In the genomic region with DNA sequence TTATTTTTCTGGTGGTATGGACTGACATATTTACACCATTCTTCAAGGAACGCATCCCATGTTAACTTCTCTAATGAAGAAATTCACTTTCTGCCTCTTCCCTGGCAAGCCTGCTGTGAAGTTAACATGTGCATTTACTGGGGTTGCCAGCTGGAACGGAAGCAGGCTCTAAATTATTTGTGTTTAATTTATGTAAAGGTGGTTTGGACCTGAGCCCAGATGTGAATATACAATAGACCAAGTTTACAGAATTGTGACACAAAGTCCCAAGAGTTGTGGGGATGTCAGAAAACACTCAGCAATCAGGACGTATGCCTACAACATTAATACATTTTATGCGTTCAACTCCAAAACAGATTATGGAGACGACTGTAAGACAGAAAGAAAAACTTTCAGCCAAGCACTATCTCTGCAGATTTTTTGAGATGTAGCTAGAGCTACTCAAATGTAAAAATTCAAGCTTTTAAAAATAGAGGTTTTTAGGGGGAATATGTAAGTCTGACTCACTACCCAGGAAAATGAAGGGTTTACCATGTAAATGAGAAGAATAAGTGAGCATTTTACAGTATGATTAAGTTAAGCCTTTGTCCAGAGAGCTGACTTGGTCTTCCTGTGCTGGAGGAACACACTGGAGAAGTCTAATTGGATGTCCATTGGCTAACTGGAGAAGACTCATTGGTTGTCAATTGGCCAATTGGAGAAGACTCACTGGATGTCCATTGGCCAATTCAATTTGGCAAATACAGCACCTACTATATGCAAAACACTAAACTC, we compare ENCODE assay signal across 12 cellular contexts. TPM values are rescaled to one million over a fixed set of nuclear protein-coding genes. Genes with fewer than 3 reads are reported as not detected.
A peak's percentile ranks its signal among the peaks of the same experiment; 100 is the strongest.
DNase-seq lines count a peak whose midpoint lies in the region; ATAC-seq, FAIRE-seq and TF ChIP-seq lines count a peak whose summit lies in the region.
"Had no signal": no experiment of that assay in that cellular context is flagged by ENCODE, and none has a peak within 500 bp of the region (broad histone marks: within the 10 kb centered on the region; RNA-seq: fewer than 3 reads in every experiment).

No MANE protein-coding gene starts in this region.

- H3K9me3 ChIP-seq in astrocyte (ENCODE audit: insufficient read depth, low read depth, low read length) (no peaks in the 10 kb centered on the region), lung (ENCODE audit: control insufficient read depth in 2 of 2, insufficient read depth in 1 of 2, low read length in 1 of 2) (no peaks in the 10 kb centered on the region), endodermal cell (ENCODE audit: control insufficient read depth, low read length) (peaks cover 12% of the 10 kb centered on the region)

- no peak overlapping the region for H2AFZ ChIP-seq in astrocyte (ENCODE audit: low read depth, low read length)

- H3K9me3 Mint-ChIP-seq in astrocyte (ENCODE audit: unreplicated experiment) = peaks cover 4% of the 10 kb centered on the region
- H3K9me3 Mint-ChIP-seq in endodermal cell = peaks cover 6% of the 10 kb centered on the region
- H3K9me3 Mint-ChIP-seq: CD8-positive, alpha-beta T cell had no signal

- H3K36me3 Mint-ChIP-seq in astrocyte (ENCODE audit: low read depth, unreplicated experiment) (peaks cover 26% of the 10 kb centered on the region), endodermal cell (ENCODE audit: low read depth) (peaks cover 19% of the 10 kb centered on the region)
- H3K36me3 Mint-ChIP-seq: CD8-positive, alpha-beta T cell had no signal

- H3K27ac ChIP-seq in astrocyte (ENCODE audit: low read depth, low read length) (no peak overlapping the region), lung (ENCODE audit: low read depth in 1 of 2, low read length in 1 of 2) (peak overlapping the region; percentile 12 to 37), endodermal cell (ENCODE audit: low read depth, low read length) (no peak overlapping the region)

- no peak overlapping the region for H3K27ac Mint-ChIP-seq in astrocyte (ENCODE audit: unreplicated experiment)
- H3K27ac Mint-ChIP-seq in endodermal cell = no peak overlapping the region
- H3K27ac Mint-ChIP-seq: CD8-positive, alpha-beta T cell had no signal

- 17 to 41% methylated on average over 5 of the region's 5 CpGs for WGBS in lung, 2 donors
- 94 to 100% methylated on average over 3 to 5 of the region's 5 CpGs for WGBS in endodermal cell (ENCODE audit: insufficient coverage in 1 of 2, insufficient read length in 1 of 2), 2 experiments

- H3K36me3 ChIP-seq in astrocyte (ENCODE audit: insufficient read depth, low read length) = peaks cover 26% of the 10 kb centered on the region
- peaks cover 0 to 4% of the 10 kb centered on the region in 2 donors for H3K36me3 ChIP-seq in lung (ENCODE audit: control insufficient read depth in 2 of 2, insufficient read depth in 2 of 2, low read length in 2 of 2)
- H3K36me3 ChIP-seq in endodermal cell (ENCODE audit: control insufficient read depth, insufficient read depth, low read length) = peaks cover 32% of the 10 kb centered on the region

- intact Hi-C loops in left colon (cut with DNase I, micrococcal nuclease) (no loop called here), sciatic nerve (cut with DNase I) (no loop called here)

- H3K4me3 Mint-ChIP-seq in astrocyte (ENCODE audit: unreplicated experiment) = no peak overlapping the region
- H3K4me3 Mint-ChIP-seq in endodermal cell = no peak overlapping the region
- H3K4me3 Mint-ChIP-seq: CD8-positive, alpha-beta T cell had no signal

- no peaks in the 10 kb centered on the region for H3K27me3 ChIP-seq in astrocyte (ENCODE audit: insufficient read depth, low read length)
- no peaks in the 10 kb centered on the region for H3K27me3 ChIP-seq in lung (ENCODE audit: control insufficient read depth, insufficient read depth)
- H3K27me3 ChIP-seq in endodermal cell (ENCODE audit: control insufficient read depth, insufficient read depth, low read length, poor library complexity, severe bottlenecking) = no peaks in the 10 kb centered on the region

- DNase-seq in DMS153 (lab: John Stamatoyannopoulos, UW) (peak; percentile 22), LNCaP clone FGC (ENCODE audit: low read depth) (peak; percentile 90), astrocyte (ENCODE audit: low read depth) (peak; percentile 56), lung (ENCODE audit: low spot score) (no peak), left colon (no peak), sciatic nerve (ENCODE audit: low spot score) (no peak), endodermal cell (no peak), dedifferentiated amniotic fluid mesenchymal stem cell (ENCODE audit: extremely low spot score) (no peak)
- DNase-seq: activated naive CD4-positive, alpha-beta T cell treated with anti-CD3 and anti-CD28 coated beads, Interleukin-2, amount 50 U/mL, for 16 hours; CD8-positive, alpha-beta T cell; KG1; NCI-H510A treated with DMSO at 0.1 percent for 48 hours had no signal

- H3K9ac ChIP-seq in astrocyte (ENCODE audit: low read length) (peak overlapping the region; percentile 10), endodermal cell (ENCODE audit: extremely low read depth, low read length, poor library complexity, severe bottlenecking) (no peak overlapping the region)

- TF ChIP-seq CTCF in LNCaP clone FGC (IDR thresholded peaks at IDR 0.05; ENCODE audit: control insufficient read depth, extremely low read depth, insufficient read depth) (no peak), astrocyte (IDR thresholded peaks at IDR 0.05; ENCODE audit: insufficient read depth, low read depth, low read length) (no peak), lung (IDR thresholded peaks at IDR 0.05; ENCODE audit: control extremely low read depth, extremely low read depth) (no peak), endodermal cell (conservative IDR thresholded peaks at IDR 0.05) (no peak)

- ATAC-seq in lung (ENCODE audit: insufficient read depth, low FRiP score) (no peak), left colon (no peak), sciatic nerve (no peak)
- ATAC-seq: CD8-positive, alpha-beta T cell had no signal

- H3K4me1 ChIP-seq in astrocyte (ENCODE audit: insufficient read depth, low read length) (peaks cover 10% of the 10 kb centered on the region), lung (ENCODE audit: control insufficient read depth in 2 of 2, insufficient read depth in 2 of 2, low read length in 2 of 2) (peaks cover 8 to 54% of the 10 kb centered on the region in 2 donors), endodermal cell (ENCODE audit: control insufficient read depth, insufficient read depth, low read length) (peaks cover 10% of the 10 kb centered on the region)

- H3K4me2 ChIP-seq in astrocyte (ENCODE audit: low read length) = peak overlapping the region; percentile 7

- H3K4me3 ChIP-seq in LNCaP clone FGC (ENCODE audit: low read depth, low read length) (no peak overlapping the region), astrocyte (ENCODE audit: insufficient read depth, low read depth, low read length) (no peak overlapping the region), lung (no peak overlapping the region), endodermal cell (ENCODE audit: low read length) (no peak overlapping the region)

- H3K4me1 Mint-ChIP-seq in astrocyte (ENCODE audit: low read depth, unreplicated experiment) (peaks cover 14% of the 10 kb centered on the region), endodermal cell (peaks cover 40% of the 10 kb centered on the region)

- H4K20me1 ChIP-seq in astrocyte (ENCODE audit: insufficient read depth, low read length) = peaks cover 65% of the 10 kb centered on the region

- peaks cover 96% of the 10 kb centered on the region for H3K79me2 ChIP-seq in astrocyte (ENCODE audit: insufficient read depth, low read length)

- H3K27me3 Mint-ChIP-seq in astrocyte (ENCODE audit: low read depth, unreplicated experiment) (no peaks in the 10 kb centered on the region), endodermal cell (ENCODE audit: insufficient read depth) (peaks cover 3% of the 10 kb centered on the region)

- peak; percentile 47 for FAIRE-seq in astrocyte (lab: Jason Lieb, UNC)

RNA-seq across cellular contexts. Expression of gene NRP1, which starts 19.5 kb away (rescaled TPM):
- total RNA-seq in astrocyte (59.4 and 73.5 TPM in 2 replicates), lung (100 to 1,000 TPM in 1 of 2 donors, 10 to 100 TPM in 1; 95.8 to 188 TPM), left colon (10 to 100 TPM; 12.3 to 26.5 TPM), sciatic nerve (156 TPM), endodermal cell (10 to 100 TPM; 20.7 to 30.6 TPM)
- 10 to 100 TPM; 18.5 to 47.6 TPM for polyA plus RNA-seq in lung
- polyA plus RNA-seq in endodermal cell (2013, experiment 1 of 2) = 18.0 TPM
- polyA plus RNA-seq in endodermal cell (2013, experiment 2 of 2) = 18.6 TPM
- total RNA-seq: CD8-positive, alpha-beta T cell had no signal

Comparison
In these comparisons a context has a peak if more than half of its experiments do, and no peak if none do; other contexts are left out.
1. DNase-seq: peak in DMS153 (single experiment), LNCaP clone FGC (single experiment) and astrocyte (single experiment); none in lung (single experiment), left colon (0 of 2), sciatic nerve (single experiment), endodermal cell (single experiment) and dedifferentiated amniotic fluid mesenchymal stem cell (single experiment).
2. H3K27ac ChIP-seq: peak in lung (2 of 2); none in astrocyte (single experiment) and endodermal cell (single experiment).